9 cellular contexts compared by ENCODE assay signal in genomic region chr17:73343739-73344454, GRCh38. TPM values are rescaled to one million over a fixed set of nuclear protein-coding genes. Genes with fewer than 3 reads are reported as not detected.
DNase-seq lines count a peak whose midpoint lies in the region; ATAC-seq, FAIRE-seq and TF ChIP-seq lines count a peak whose summit lies in the region.
"Had no signal": no experiment of that assay in that cellular context is flagged by ENCODE, and none has a peak within 500 bp of the region (broad histone marks: within the 10 kb centered on the region; RNA-seq: fewer than 3 reads in every experiment).

No MANE protein-coding gene starts in this region.

- peak; percentile 27 for FAIRE-seq in urothelium cell line (lab: Jason Lieb, UNC)

- peak; percentile 5 for ATAC-seq in Right ventricle myocardium inferior
- no peak for ATAC-seq in natural killer cell treated with Interleukin-12 subunit alpha and Interleukin-12 subunit beta and Interleukin-15 and Interleukin-18, amount 100 ng/mL, for 72 hours

- peak overlapping the region in 1 of 3 experiments; percentile 14 for H3K4me3 Mint-ChIP-seq in nephron
- H3K4me3 Mint-ChIP-seq in natural killer cell treated with Interleukin-12 subunit alpha and Interleukin-12 subunit beta and Interleukin-15 and Interleukin-18, amount 100 ng/mL, for 72 hours: no peak overlapping the region

- H3K27ac Mint-ChIP-seq in nephron: peak overlapping the region; percentile 98 to 100 (median 99)
- no peak overlapping the region for H3K27ac Mint-ChIP-seq in natural killer cell treated with Interleukin-12 subunit alpha and Interleukin-12 subunit beta and Interleukin-15 and Interleukin-18, amount 100 ng/mL, for 72 hours

- H3K36me3 Mint-ChIP-seq in nephron (ENCODE audit: low read depth): no peaks in the 10 kb centered on the region
- H3K36me3 Mint-ChIP-seq in natural killer cell treated with Interleukin-12 subunit alpha and Interleukin-12 subunit beta and Interleukin-15 and Interleukin-18, amount 100 ng/mL, for 72 hours: no peaks in the 10 kb centered on the region

- peak overlapping the region; percentile 1 to 97 (median 88) for H3K27ac ChIP-seq in dorsolateral prefrontal cortex

- H3K4me3 ChIP-seq in dorsolateral prefrontal cortex: peak overlapping the region in 17 of 59 donors; percentile 25 to 53 (median 39)

- H3K27me3 ChIP-seq in dorsolateral prefrontal cortex: no peaks in the 10 kb centered on the region

- intact Hi-C loops in Right ventricle myocardium inferior (cut with DNase I): no loop called here
- intact Hi-C loops in cardiac septum (cut with DNase I): no loop called here
- intact Hi-C loops in dorsolateral prefrontal cortex (cut with DNase I): no loop called here

- peak; percentile 57 for DNase-seq in Right ventricle myocardium inferior (ENCODE audit: missing footprints)
- DNase-seq in cardiac septum (ENCODE audit: low spot score): no peak
- no peak for DNase-seq in dorsolateral prefrontal cortex
- DNase-seq in urothelium cell line (ENCODE audit: low spot score): peak; percentile 40
- DNase-seq in GM10248 (ENCODE audit: extremely low spot score): no peak
- DNase-seq in natural killer cell treated with Interleukin-12 subunit alpha and Interleukin-12 subunit beta and Interleukin-15 and Interleukin-18, amount 100 ng/mL, for 72 hours (ENCODE audit: low spot score): no peak
- DNase-seq in activated effector memory CD4-positive, alpha-beta T cell treated with anti-CD3 and anti-CD28 coated beads, Interleukin-2, amount 50 U/mL, for 16 hours: no peak
- DNase-seq: stimulated activated CD4-positive, alpha-beta T cell treated with anti-CD3 and anti-CD28 coated beads, Interleukin-4, amount 100 ng/mL, for 1 hour had no signal

- H3K4me1 Mint-ChIP-seq in nephron: peaks cover 80% of the 10 kb centered on the region
- peaks cover 6 to 8% of the 10 kb centered on the region in 2 donors for H3K4me1 Mint-ChIP-seq in natural killer cell treated with Interleukin-12 subunit alpha and Interleukin-12 subunit beta and Interleukin-15 and Interleukin-18, amount 100 ng/mL, for 72 hours (ENCODE audit: low read depth in 2 of 2)

- H3K9me3 Mint-ChIP-seq in nephron: no peaks in the 10 kb centered on the region
- H3K9me3 Mint-ChIP-seq in natural killer cell treated with Interleukin-12 subunit alpha and Interleukin-12 subunit beta and Interleukin-15 and Interleukin-18, amount 100 ng/mL, for 72 hours: no peaks in the 10 kb centered on the region

- TF ChIP-seq CTCF in dorsolateral prefrontal cortex (IDR thresholded peaks at IDR 0.05 in 54 of 56, conservative IDR thresholded peaks at IDR 0.05 in 2 of 56; ENCODE audit: low read depth in 1 of 56, partially characterized antibody in 56 of 56) (no peak), nephron (IDR thresholded peaks at IDR 0.05; ENCODE audit: unreplicated experiment in 3 of 3) (no peak), GM10248 (IDR thresholded peaks at IDR 0.05; ENCODE audit: control extremely low read depth, extremely low read depth, low read depth, missing control alignments) (no peak)

- no peaks in the 10 kb centered on the region for H3K27me3 Mint-ChIP-seq in nephron (ENCODE audit: low read depth)
- no peaks in the 10 kb centered on the region for H3K27me3 Mint-ChIP-seq in natural killer cell treated with Interleukin-12 subunit alpha and Interleukin-12 subunit beta and Interleukin-15 and Interleukin-18, amount 100 ng/mL, for 72 hours

- CTCF ChIA-PET in GM10248 (lab: Yijun Ruan, JAX): interaction anchor here (1.0 to 1.7 kb wide), 3 partner anchors 26 to 787 kb away, joined by 3 to 9 read pairs (median 4); no protein-coding TSS in a partner anchor

- POLR2A ChIA-PET in GM10248 (lab: Yijun Ruan, JAX): no interaction called here

RNA-seq across cellular contexts. Expression of gene CDC42EP4, which starts 32.1 kb away (rescaled TPM):
- total RNA-seq in Right ventricle myocardium inferior (58.8 TPM), cardiac septum (41.3 TPM), dorsolateral prefrontal cortex (100 to 1,000 TPM in 13 of 120 experiments, 10 to 100 TPM in 107; 47.4 to 222 (median 76.7) TPM)
- 1 to 10 TPM; 1.1 to 1.7 TPM for total RNA-seq in natural killer cell treated with Interleukin-12 subunit alpha and Interleukin-12 subunit beta and Interleukin-15 and Interleukin-18, amount 100 ng/mL, for 72 hours

Comparison
In these comparisons a context has a peak if more than half of its experiments do, and no peak if none do; other contexts are left out.
1. DNase-seq: peak in Right ventricle myocardium inferior (single experiment) and urothelium cell line (single experiment); none in cardiac septum (single experiment), dorsolateral prefrontal cortex (0 of 10), GM10248 (single experiment), natural killer cell treated with Interleukin-12 subunit alpha and Interleukin-12 subunit beta and Interleukin-15 and Interleukin-18, amount 100 ng/mL, for 72 hours (single experiment) and activated effector memory CD4-positive, alpha-beta T cell treated with anti-CD3 and anti-CD28 coated beads, Interleukin-2, amount 50 U/mL, for 16 hours (single experiment).
2. H3K27ac Mint-ChIP-seq: peak in nephron (3 of 3); none in natural killer cell treated with Interleukin-12 subunit alpha and Interleukin-12 subunit beta and Interleukin-15 and Interleukin-18, amount 100 ng/mL, for 72 hours (0 of 2).
3. RNA of gene CDC42EP4, which starts 32.1 kb away (total RNA-seq): 47.4 to 222 TPM in dorsolateral prefrontal cortex, 58.8 TPM in Right ventricle myocardium inferior (single experiment) and 41.3 TPM in cardiac septum (single experiment); 1.1 to 1.7 TPM in natural killer cell treated with Interleukin-12 subunit alpha and Interleukin-12 subunit beta and Interleukin-15 and Interleukin-18, amount 100 ng/mL, for 72 hours; every median in the first group is over 10 times any median in the second.